Comparison of ENCODE assay signal across 8 cellular contexts in the genomic region with DNA sequence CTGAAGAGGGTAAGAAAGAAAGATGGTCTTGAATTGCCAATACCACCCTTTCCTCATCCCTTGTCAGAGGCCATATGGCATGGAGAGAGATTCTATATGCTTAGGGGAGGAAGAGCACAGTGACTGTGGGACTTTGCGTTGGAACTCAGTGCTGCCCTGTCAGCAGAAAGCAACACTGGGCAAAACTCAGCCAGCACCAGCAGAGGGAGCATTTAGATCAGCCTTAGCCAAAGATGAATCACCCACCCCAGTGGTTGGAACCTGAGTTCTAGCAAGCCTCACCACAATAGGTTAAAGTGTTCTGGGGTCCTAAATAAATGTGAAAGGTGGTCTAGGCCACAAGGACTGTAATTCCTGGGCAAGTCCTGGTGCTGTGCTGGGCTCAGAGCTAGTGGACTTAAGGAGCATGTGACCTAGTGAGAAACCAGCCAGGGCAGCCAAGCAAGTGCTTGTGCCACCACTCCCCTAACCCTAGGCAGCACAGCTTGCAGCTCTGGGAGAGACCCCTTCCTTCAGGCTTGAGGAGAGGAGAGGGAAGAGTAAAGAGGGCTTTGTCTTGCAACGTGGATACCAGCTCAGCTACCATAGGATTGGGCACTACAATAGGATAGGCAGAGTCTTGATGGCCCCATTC.
DNase-seq lines count a peak whose midpoint lies in the region; TF ChIP-seq lines count a peak whose summit lies in the region.

No MANE protein-coding gene starts in this region.

- TF ChIP-seq CTCF in HFF-Myc (IDR thresholded peaks at IDR 0.05; ENCODE audit: low read depth, low read length, missing control alignments): peak; percentile 84

- DNase-seq in activated CD4-positive, alpha-beta T cell treated with anti-CD3 and anti-CD28 coated beads for 4 hours: peak; percentile 10 to 15
- no peak for DNase-seq in activated CD4-positive, alpha-beta T cell treated with anti-CD3 and anti-CD28 coated beads, Interleukin-2, amount 50 U/mL, for 1 hour
- DNase-seq in HFF-Myc (ENCODE audit: extremely low read depth, low read depth): no peak
- peak; percentile 64 for DNase-seq in MV-4-11 (lab: John Stamatoyannopoulos, UW)
- peak; percentile 72 to 76 for DNase-seq in activated T-cell treated with anti-CD3 and anti-CD28 coated beads, Interleukin-2, amount 50 U/mL, for 48 hours
- peak; percentile 51 for DNase-seq in hepatic stellate cell (ENCODE audit: low spot score)
- peak; percentile 20 for DNase-seq in stimulated activated CD8-positive, alpha-beta memory T cell treated with anti-CD3 and anti-CD28 coated beads, Interleukin-7, amount 100 ng/mL, for 24 hours (ENCODE audit: low read depth)
- no peak for DNase-seq in NCI-H2227 treated with DMSO at 0.1 percent for 48 hours (lab: John Stamatoyannopoulos, UW)

- H3K4me3 ChIP-seq in HFF-Myc (replicated peaks; ENCODE audit: low read depth, low read length): no peak overlapping the region

Comparison
In these comparisons a context has a peak if more than half of its experiments do, and no peak if none do; other contexts are left out.
1. DNase-seq: peak in activated CD4-positive, alpha-beta T cell treated with anti-CD3 and anti-CD28 coated beads for 4 hours (2 of 2), MV-4-11 (single experiment), activated T-cell treated with anti-CD3 and anti-CD28 coated beads, Interleukin-2, amount 50 U/mL, for 48 hours (2 of 2), hepatic stellate cell (single experiment) and stimulated activated CD8-positive, alpha-beta memory T cell treated with anti-CD3 and anti-CD28 coated beads, Interleukin-7, amount 100 ng/mL, for 24 hours (single experiment); none in activated CD4-positive, alpha-beta T cell treated with anti-CD3 and anti-CD28 coated beads, Interleukin-2, amount 50 U/mL, for 1 hour (single experiment), HFF-Myc (single experiment) and NCI-H2227 treated with DMSO at 0.1 percent for 48 hours (single experiment).